10 cellular contexts compared by ENCODE assay signal in genomic region chr20:43843096-43843964, GRCh38.
DNase-seq lines count a peak whose midpoint lies in the region; ATAC-seq and TF ChIP-seq lines count a peak whose summit lies in the region.
"Had no signal": no experiment of that assay in that cellular context is flagged by ENCODE, and none has a peak within 500 bp of the region (broad histone marks: within the 10 kb centered on the region; RNA-seq: fewer than 3 reads in every experiment).

No MANE protein-coding gene starts in this region.

- peak overlapping the region; percentile 36 for H3K9ac ChIP-seq in PC-3 (ENCODE audit: low read length)

- H3K4me1 ChIP-seq in PC-3 (ENCODE audit: insufficient read depth, low read length), result peaks cover 59% of the 10 kb centered on the region
- H3K4me1 ChIP-seq in osteoblast (ENCODE audit: insufficient read depth, low read length), result peaks cover 33% of the 10 kb centered on the region

- H3K4me2 ChIP-seq in PC-3 (ENCODE audit: low read length), result peak overlapping the region; percentile 30
- H3K4me2 ChIP-seq in osteoblast (ENCODE audit: insufficient read depth, low read length), result peak overlapping the region; percentile 32

- H2AFZ ChIP-seq in PC-3 (ENCODE audit: low read length) (no peak overlapping the region), osteoblast (ENCODE audit: low read length) (no peak overlapping the region)

- H3K36me3 ChIP-seq in PC-3 (ENCODE audit: low read depth, low read length), result no peaks in the 10 kb centered on the region
- no peaks in the 10 kb centered on the region for H3K36me3 ChIP-seq in osteoblast (ENCODE audit: insufficient read depth, low read length)

- H3F3A ChIP-seq in PC-3 (ENCODE audit: low read length, unreplicated experiment), result peaks cover 5% of the 10 kb centered on the region

- POLR2A ChIA-PET in PC-3 (lab: Charles Lee; ENCODE audit: unreplicated experiment), result no interaction called here

- peak overlapping the region; percentile 81 for H3K27ac ChIP-seq in PC-3 (ENCODE audit: low read length)
- peak overlapping the region; percentile 63 for H3K27ac ChIP-seq in osteoblast (ENCODE audit: low read depth, low read length)

- no peaks in the 10 kb centered on the region for H3K27me3 ChIP-seq in PC-3 (ENCODE audit: low read length)
- no peaks in the 10 kb centered on the region for H3K27me3 ChIP-seq in osteoblast (ENCODE audit: insufficient read depth, low read length)

- intact Hi-C loops in PC-3 (cut with micrococcal nuclease), result loop anchor here (10.0 kb wide), 1 partner anchor 371 kb away; the partner anchor contains the start of gene OSER1

- no peak overlapping the region for H3K4me3 ChIP-seq in PC-3 (ENCODE audit: low read length)
- no peak overlapping the region for H3K4me3 ChIP-seq in osteoblast (ENCODE audit: insufficient read depth, low read length)

- no peaks in the 10 kb centered on the region for H3K79me2 ChIP-seq in PC-3 (ENCODE audit: low read length)
- no peaks in the 10 kb centered on the region for H3K79me2 ChIP-seq in osteoblast (ENCODE audit: insufficient read depth, low read length)

- H4K20me1 ChIP-seq in PC-3 (ENCODE audit: low read length) (no peaks in the 10 kb centered on the region), osteoblast (ENCODE audit: insufficient read depth, low read length) (no peaks in the 10 kb centered on the region)

- H3K9me3 ChIP-seq in PC-3 (ENCODE audit: low read length) (no peaks in the 10 kb centered on the region), osteoblast (ENCODE audit: low read depth, low read length) (no peaks in the 10 kb centered on the region)

- H3K9me2 ChIP-seq in PC-3 (replicated peaks; ENCODE audit: low read length), result no peaks in the 10 kb centered on the region

- CTCF ChIA-PET in PC-3 (lab: Charles Lee), result no interaction called here

- DNase-seq in GM04503 (ENCODE audit: low read depth) (peak; percentile 89), PC-3 (peak; percentile 96), dermis blood vessel endothelial cell (peak; percentile 69), osteoblast (ENCODE audit: insufficient read length, low spot score, missing footprints) (peak; percentile 93), DMS53 (lab: John Stamatoyannopoulos, UW) (no peak), DMS114 treated with DMSO at 0.1 percent for 48 hours (lab: John Stamatoyannopoulos, UW; ENCODE audit: unreplicated experiment) (no peak), GM20000 (ENCODE audit: low spot score) (no peak), retina (no peak)
- DNase-seq: NCI-H82; stimulated activated naive CD8-positive, alpha-beta T cell treated with anti-CD3 and anti-CD28 coated beads, Interleukin-15, Interleukin-2, amounts not matched to agents 100 U/mL and 50 U/mL, for 24 hours had no signal

- BruUV-seq in PC-3 (replicated peaks; lab: Mats Ljungman, UMichigan), result no TSS peak

- ATAC-seq in PC-3, result peak; percentile 40
- ATAC-seq: stimulated activated naive CD8-positive, alpha-beta T cell treated with anti-CD3 and anti-CD28 coated beads, Interleukin-15, Interleukin-2, amounts not matched to agents 100 U/mL and 50 U/mL, for 24 hours had no signal

- no peak for TF ChIP-seq CTCF in PC-3 (conservative IDR thresholded peaks at IDR 0.05; ENCODE audit: low read depth, low read length)
- no peak for TF ChIP-seq CTCF in osteoblast (IDR thresholded peaks at IDR 0.05; ENCODE audit: extremely low read depth, low read depth, low read length)
- TF ChIP-seq CTCF in GM20000 (IDR thresholded peaks at IDR 0.05; ENCODE audit: extremely low read depth, missing control alignments), result no peak

Comparison
In these comparisons a context has a peak if more than half of its experiments do, and no peak if none do; other contexts are left out.
1. DNase-seq: peak in GM04503 (single experiment), PC-3 (single experiment), dermis blood vessel endothelial cell (single experiment) and osteoblast (single experiment); none in DMS53 (single experiment), DMS114 treated with DMSO at 0.1 percent for 48 hours (single experiment), GM20000 (single experiment) and retina (single experiment).